In the genomic region with DNA sequence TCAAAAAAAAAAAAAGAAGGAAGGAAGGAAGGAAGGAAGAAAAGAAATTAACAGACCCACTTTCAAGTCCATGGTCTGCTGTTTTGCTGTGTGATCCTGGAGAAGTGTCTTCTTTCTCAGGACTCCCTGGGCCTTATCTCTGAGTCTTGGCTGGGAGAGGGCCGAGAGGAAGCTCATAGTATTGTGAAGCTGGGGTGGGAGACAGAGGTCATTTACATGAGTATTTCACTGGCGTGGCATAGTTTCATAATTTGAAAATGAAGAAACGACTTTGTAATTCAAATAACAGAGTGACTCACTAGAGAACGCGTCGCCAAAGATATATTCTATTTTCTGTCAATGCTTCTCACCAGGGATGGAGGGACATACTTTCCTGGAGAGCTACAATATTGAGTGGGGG, we compare ENCODE assay signal across 1 cellular context.
TF ChIP-seq lines count a peak whose summit lies in the region.

No MANE protein-coding gene starts in this region.

TF ChIP-seq in HepG2, 621 proteins besides CTCF, POLR2A, EP300 and RAD21:
- TF ChIP-seq ZNF460 (CRISPR knock-in tag; IDR thresholded peaks at IDR 0.05; ENCODE audit: borderline replicate concordance) (no peak), FOXK1 (CRISPR knock-in tag; IDR thresholded peaks at IDR 0.05; ENCODE audit: borderline replicate concordance, low read depth) (no peak), PHF20 (CRISPR knock-in tag; IDR thresholded peaks at IDR 0.05) (no peak), GATA4 (IDR thresholded peaks at IDR 0.05; ENCODE audit: borderline replicate concordance, low read depth) (no peak), NR1H2 (CRISPR knock-in tag; IDR thresholded peaks at IDR 0.05; ENCODE audit: borderline replicate concordance, low read depth) (no peak), NFYC (CRISPR knock-in tag; IDR thresholded peaks at IDR 0.05) (no peak), NR3C1 (CRISPR knock-in tag; IDR thresholded peaks at IDR 0.05) (no peak), CCAR2 (optimal IDR thresholded peaks at IDR 0.05; ENCODE audit: low read depth, low read length) (no peak), GPN1 (CRISPR knock-in tag; IDR thresholded peaks at IDR 0.05; ENCODE audit: borderline replicate concordance) (no peak), MAF1 (CRISPR knock-in tag; IDR thresholded peaks at IDR 0.05; ENCODE audit: borderline replicate concordance) (no peak), ZSCAN20 (CRISPR knock-in tag; IDR thresholded peaks at IDR 0.05; ENCODE audit: borderline replicate concordance) (no peak), ZFP90 (CRISPR knock-in tag; IDR thresholded peaks at IDR 0.05; ENCODE audit: borderline replicate concordance) (no peak), ZNF17 (CRISPR knock-in tag; IDR thresholded peaks at IDR 0.05) (no peak)
- TF ChIP-seq, protein P1, sequence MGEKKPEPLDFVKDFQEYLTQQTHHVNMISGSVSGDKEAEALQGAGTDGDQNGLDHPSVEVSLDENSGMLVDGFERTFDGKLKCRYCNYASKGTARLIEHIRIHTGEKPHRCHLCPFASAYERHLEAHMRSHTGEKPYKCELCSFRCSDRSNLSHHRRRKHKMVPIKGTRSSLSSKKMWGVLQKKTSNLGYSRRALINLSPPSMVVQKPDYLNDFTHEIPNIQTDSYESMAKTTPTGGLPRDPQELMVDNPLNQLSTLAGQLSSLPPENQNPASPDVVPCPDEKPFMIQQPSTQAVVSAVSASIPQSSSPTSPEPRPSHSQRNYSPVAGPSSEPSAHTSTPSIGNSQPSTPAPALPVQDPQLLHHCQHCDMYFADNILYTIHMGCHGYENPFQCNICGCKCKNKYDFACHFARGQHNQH (CRISPR knock-in tag; IDR thresholded peaks at IDR 0.05) = no peak
- TF ChIP-seq, protein P2, sequence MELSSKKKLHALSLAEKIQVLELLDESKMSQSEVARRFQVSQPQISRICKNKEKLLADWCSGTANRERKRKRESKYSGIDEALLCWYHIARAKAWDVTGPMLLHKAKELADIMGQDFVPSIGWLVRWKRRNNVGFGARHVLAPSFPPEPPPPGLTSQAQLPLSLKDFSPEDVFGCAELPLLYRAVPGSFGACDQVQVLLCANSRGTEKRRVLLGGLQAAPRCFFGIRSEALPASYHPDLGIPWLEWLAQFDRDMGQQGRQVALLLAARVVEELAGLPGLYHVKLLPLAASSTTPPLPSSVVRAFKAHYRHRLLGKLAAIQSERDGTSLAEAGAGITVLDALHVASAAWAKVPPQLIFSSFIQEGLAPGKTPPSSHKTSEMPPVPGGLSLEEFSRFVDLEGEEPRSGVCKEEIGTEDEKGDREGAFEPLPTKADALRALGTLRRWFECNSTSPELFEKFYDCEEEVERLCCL (CRISPR knock-in tag; IDR thresholded peaks at IDR 0.05; ENCODE audit: borderline replicate concordance) = no peak
